1 cellular context compared by ENCODE assay signal in genomic region chr19:34365463-34366401, GRCh38.
TF ChIP-seq lines count a peak whose summit lies in the region.

No MANE protein-coding gene starts in this region.

TF ChIP-seq in HEK293, 187 proteins besides CTCF, POLR2A, EP300 and RAD21 (continued from another document):
- TF ChIP-seq ZBTB11 (tag by site-specific recombination; conservative IDR thresholded peaks at IDR 0.05; ENCODE audit: low read depth) (0 out of 2 replicates have a peak, but pooled peaks have one; percentile 38), KLF9 (tag by site-specific recombination; IDR thresholded peaks at IDR 0.05; ENCODE audit: low read depth) (peak; percentile 53), ZNF501 (tag by site-specific recombination; IDR thresholded peaks at IDR 0.05) (peak; percentile 41; the same call in 1 of the 2 replicates), KLF17 (tag by site-specific recombination; IDR thresholded peaks at IDR 0.05) (peak; percentile 94), SP3 (tag by site-specific recombination; IDR thresholded peaks at IDR 0.05) (peak; percentile 14; the same call in 1 of the 2 replicates), WT1 (tag by site-specific recombination; IDR thresholded peaks at IDR 0.05) (peak; percentile 50; the same call in 1 of the 2 replicates), ZBTB8A (tag by site-specific recombination; IDR thresholded peaks at IDR 0.05) (peak; percentile 74), ZNF391 (tag by site-specific recombination; IDR thresholded peaks at IDR 0.05; ENCODE audit: borderline replicate concordance, low read depth) (peak; percentile 24; the same call in 1 of the 2 replicates), ZSCAN23 (tag by site-specific recombination; IDR thresholded peaks at IDR 0.05) (no peak), ZNF280C (tag by site-specific recombination; IDR thresholded peaks at IDR 0.05) (no peak), ZNF211 (tag by site-specific recombination; IDR thresholded peaks at IDR 0.05; ENCODE audit: low read depth) (no peak), IKZF3 (tag by site-specific recombination; IDR thresholded peaks at IDR 0.05) (peak; percentile 90), ZNF707 (tag by site-specific recombination; IDR thresholded peaks at IDR 0.05) (no peak), ZNF473 (tag by site-specific recombination; IDR thresholded peaks at IDR 0.05) (no peak), ZXDB (tag by site-specific recombination; IDR thresholded peaks at IDR 0.05) (peak; percentile 89), ZFHX2 (tag by site-specific recombination; conservative IDR thresholded peaks at IDR 0.05) (peak; percentile 77), ZBTB48 (tag by site-specific recombination; IDR thresholded peaks at IDR 0.05) (peak; percentile 93), ZBTB44 (tag by site-specific recombination; IDR thresholded peaks at IDR 0.05) (no peak), ZNF561 (tag by site-specific recombination; IDR thresholded peaks at IDR 0.05; ENCODE audit: borderline replicate concordance) (peak; percentile 91; the same call in 1 of the 2 replicates), ZNF274 (IDR thresholded peaks at IDR 0.05; ENCODE audit: low read length) (no peak), ZNF274 (tag by site-specific recombination; IDR thresholded peaks at IDR 0.05; ENCODE audit: borderline replicate concordance) (no peak), ZNF514 (tag by site-specific recombination; IDR thresholded peaks at IDR 0.05) (no peak), KLF8 (tag by site-specific recombination; IDR thresholded peaks at IDR 0.05) (peak; percentile 50; the same call in 1 of the 2 replicates), ZNF639 (tag by site-specific recombination; IDR thresholded peaks at IDR 0.05) (peak; percentile 66), ZNF398 (tag by site-specific recombination; IDR thresholded peaks at IDR 0.05) (peak; percentile 31; the same call in 1 of the 2 replicates), ZNF202 (tag by site-specific recombination; IDR thresholded peaks at IDR 0.05; ENCODE audit: borderline replicate concordance) (no peak), SCRT2 (tag by site-specific recombination; IDR thresholded peaks at IDR 0.05) (peak; percentile 87), ZSCAN30 (tag by site-specific recombination; IDR thresholded peaks at IDR 0.05) (no peak), SCRT1 (tag by site-specific recombination; IDR thresholded peaks at IDR 0.05; ENCODE audit: borderline replicate concordance) (peak; percentile 85)
